9 cellular contexts compared by ENCODE assay signal in genomic region chr17:46158323-46159296, GRCh38. TPM values are rescaled to one million over a fixed set of nuclear protein-coding genes. Genes with fewer than 3 reads are reported as not detected.
DNase-seq lines count a peak whose midpoint lies in the region; ATAC-seq and TF ChIP-seq lines count a peak whose summit lies in the region.
"Had no signal": no experiment of that assay in that cellular context is flagged by ENCODE, and none has a peak within 500 bp of the region (broad histone marks: within the 10 kb centered on the region; RNA-seq: fewer than 3 reads in every experiment).

No MANE protein-coding gene starts in this region.

- H3K4me3 Mint-ChIP-seq in activated CD4-positive, alpha-beta T cell treated with anti-CD3 and anti-CD28 coated beads, Interleukin-2, amount 10 ng/mL, durations not matched to agents 24 days and 14 days, result no peak overlapping the region
- H3K4me3 Mint-ChIP-seq in activated CD4-positive, alpha-beta memory T cell treated with anti-CD3 and anti-CD28 coated beads for 36 hours, result no peak overlapping the region

- TF ChIP-seq POLR2A in suprapubic skin (IDR thresholded peaks at IDR 0.05), result no peak

- CTCF ChIA-PET in activated CD4-positive, alpha-beta memory T cell treated with anti-CD3 and anti-CD28 coated beads for 36 hours (lab: Charles Lee), result interaction anchor here (0.6 to 5.8 kb wide), 7 partner anchors 13 to 115 kb away, joined by 3 to 50 read pairs (median 12); partner anchors contain the start of gene KANSL1

- peak overlapping the region; percentile 16 for H3K4me3 ChIP-seq in suprapubic skin

- H3K36me3 Mint-ChIP-seq in activated CD4-positive, alpha-beta T cell treated with anti-CD3 and anti-CD28 coated beads, Interleukin-2, amount 10 ng/mL, durations not matched to agents 24 days and 14 days (ENCODE audit: low read depth), result peaks cover 28% of the 10 kb centered on the region
- peaks cover 4% of the 10 kb centered on the region for H3K36me3 Mint-ChIP-seq in activated CD4-positive, alpha-beta memory T cell treated with anti-CD3 and anti-CD28 coated beads for 36 hours

- no peak for TF ChIP-seq CTCF in suprapubic skin (IDR thresholded peaks at IDR 0.05)

- no peaks in the 10 kb centered on the region for H3K27me3 Mint-ChIP-seq in activated CD4-positive, alpha-beta T cell treated with anti-CD3 and anti-CD28 coated beads, Interleukin-2, amount 10 ng/mL, durations not matched to agents 24 days and 14 days
- no peaks in the 10 kb centered on the region for H3K27me3 Mint-ChIP-seq in activated CD4-positive, alpha-beta memory T cell treated with anti-CD3 and anti-CD28 coated beads for 36 hours

- H3K9me3 ChIP-seq in suprapubic skin, result no peaks in the 10 kb centered on the region

- peak overlapping the region; percentile 40 for H3K27ac ChIP-seq in suprapubic skin

- peak overlapping the region; percentile 41 for H3K27ac Mint-ChIP-seq in activated CD4-positive, alpha-beta T cell treated with anti-CD3 and anti-CD28 coated beads, Interleukin-2, amount 10 ng/mL, durations not matched to agents 24 days and 14 days
- peak overlapping the region; percentile 55 for H3K27ac Mint-ChIP-seq in activated CD4-positive, alpha-beta memory T cell treated with anti-CD3 and anti-CD28 coated beads for 36 hours

- POLR2A ChIA-PET in activated CD4-positive, alpha-beta memory T cell treated with anti-CD3 and anti-CD28 coated beads for 36 hours (lab: Charles Lee), result interaction anchor here (0.6 to 5.7 kb wide), 6 partner anchors 9 to 108 kb away, joined by 3 to 48 read pairs (median 4); partner anchors contain the start of gene KANSL1

- peaks cover 80% of the 10 kb centered on the region for H3K4me1 ChIP-seq in suprapubic skin

- H3K27me3 ChIP-seq in suprapubic skin, result no peaks in the 10 kb centered on the region

- H3K9me3 Mint-ChIP-seq in activated CD4-positive, alpha-beta T cell treated with anti-CD3 and anti-CD28 coated beads, Interleukin-2, amount 10 ng/mL, durations not matched to agents 24 days and 14 days, result no peaks in the 10 kb centered on the region
- H3K9me3 Mint-ChIP-seq in activated CD4-positive, alpha-beta memory T cell treated with anti-CD3 and anti-CD28 coated beads for 36 hours, result no peaks in the 10 kb centered on the region

- 45% methylated on average over 18 of the region's 18 CpGs for WGBS in suprapubic skin

- no peak for DNase-seq in activated CD4-positive, alpha-beta T cell treated with anti-CD3 and anti-CD28 coated beads, Interleukin-2, amount 10 ng/mL, durations not matched to agents 24 days and 14 days
- no peak for DNase-seq in activated CD4-positive, alpha-beta T cell treated with anti-CD3 and anti-CD28 coated beads, Interleukin-2, amount 50 U/mL, for 48 hours
- no peak for DNase-seq in activated CD4-positive, alpha-beta memory T cell treated with anti-CD3 and anti-CD28 coated beads for 36 hours
- DNase-seq in iPS-NIHi7 (ENCODE audit: extremely low spot score) (peak; percentile 40), suprapubic skin (ENCODE audit: low spot score in 2 of 2) (no peak)
- no peak for DNase-seq in effector CD8-positive, alpha-beta T cell (lab: John Stamatoyannopoulos, UW)
- DNase-seq: small intestine had no signal

- H3K36me3 ChIP-seq in suprapubic skin, result no peaks in the 10 kb centered on the region

- no peak for ATAC-seq in GM18867 (IDR thresholded peaks at IDR 0.05; ENCODE audit: unreplicated experiment)
- ATAC-seq in GM21423 (IDR thresholded peaks at IDR 0.05; ENCODE audit: unreplicated experiment), result no peak

- intact Hi-C loops in activated CD4-positive, alpha-beta T cell treated with anti-CD3 and anti-CD28 coated beads, Interleukin-2, amount 10 ng/mL, durations not matched to agents 24 days and 14 days (cut with micrococcal nuclease), result no loop called here
- intact Hi-C loops in activated CD4-positive, alpha-beta memory T cell treated with anti-CD3 and anti-CD28 coated beads for 36 hours (cut with micrococcal nuclease), result loop anchor here (5.0 kb wide), 1 partner anchor 106 kb away; no protein-coding TSS in a partner anchor

- TF ChIP-seq EP300 in suprapubic skin (IDR thresholded peaks at IDR 0.05), result no peak

- peaks cover 70% of the 10 kb centered on the region for H3K4me1 Mint-ChIP-seq in activated CD4-positive, alpha-beta T cell treated with anti-CD3 and anti-CD28 coated beads, Interleukin-2, amount 10 ng/mL, durations not matched to agents 24 days and 14 days
- peaks cover 88% of the 10 kb centered on the region for H3K4me1 Mint-ChIP-seq in activated CD4-positive, alpha-beta memory T cell treated with anti-CD3 and anti-CD28 coated beads for 36 hours (ENCODE audit: low read depth)

RNA-seq across cellular contexts. Expression of gene KANSL1, which starts 34.6 kb away (rescaled TPM):
- total RNA-seq in activated CD4-positive, alpha-beta T cell treated with anti-CD3 and anti-CD28 coated beads, Interleukin-2, amount 10 ng/mL, durations not matched to agents 24 days and 14 days, result 79.7 and 82.8 TPM in 2 replicates
- total RNA-seq in activated CD4-positive, alpha-beta memory T cell treated with anti-CD3 and anti-CD28 coated beads for 36 hours, result 10 to 100 TPM; 57.3 to 63.8 TPM
- 100 to 1,000 TPM in 1 of 4 donors, 10 to 100 TPM in 3; 68.2 to 187 (median 79.0) TPM for total RNA-seq in suprapubic skin
